In genomic region chr20:57388953-57389694, GRCh38 we compare ENCODE assay signal across 8 cellular contexts. TPM values are rescaled to one million over a fixed set of nuclear protein-coding genes. Genes with fewer than 3 reads are reported as not detected.
DNase-seq lines count a peak whose midpoint lies in the region; ATAC-seq and TF ChIP-seq lines count a peak whose summit lies in the region.

No MANE protein-coding gene starts in this region.

- no peaks in the 10 kb centered on the region for H3K36me3 ChIP-seq in thoracic aorta

- H3K27ac ChIP-seq in thoracic aorta: peak overlapping the region; percentile 1 to 65

- TF ChIP-seq CTCF in thoracic aorta (IDR thresholded peaks at IDR 0.05): peak; percentile 38

- ATAC-seq in GM19463 (IDR thresholded peaks at IDR 0.05; ENCODE audit: unreplicated experiment) (peak; percentile 36), thoracic aorta (ENCODE audit: insufficient number of reproducible peaks, low FRiP score, low read depth) (peak; percentile 57)

- H3K9me3 ChIP-seq in thoracic aorta: no peaks in the 10 kb centered on the region

- no peaks in the 10 kb centered on the region for H3K27me3 ChIP-seq in thoracic aorta (replicated peaks; ENCODE audit: insufficient read depth)

- H3K4me3 ChIP-seq in thoracic aorta: peak overlapping the region; percentile 59

- H3K4me1 ChIP-seq in thoracic aorta (ENCODE audit: control insufficient read depth in 1 of 2, low read depth in 2 of 2): peaks cover 12 to 28% of the 10 kb centered on the region in 2 donors

- peak; percentile 78 for DNase-seq in Ammon's horn (ENCODE audit: low spot score)
- DNase-seq in NCI-H2227 treated with DMSO at 0.1 percent for 48 hours (lab: John Stamatoyannopoulos, UW): peak; percentile 3
- DNase-seq in activated T-cell treated with anti-CD3 and anti-CD28 coated beads for 48 hours (ENCODE audit: low read depth): peak; percentile 66
- DNase-seq in fibroblast of gingiva (ENCODE audit: low read depth): peak; percentile 71
- DNase-seq in myocyte (ENCODE audit: low read depth): peak; percentile 62
- DNase-seq in thoracic aorta (ENCODE audit: low spot score): no peak
- DNase-seq in NCI-H345 (lab: John Stamatoyannopoulos, UW): no peak

RNA-seq across cellular contexts. Expression of gene RBM38, which starts 2.1 kb away (rescaled TPM):
- total RNA-seq in myocyte (8.7 and 11.6 TPM in 2 replicates), thoracic aorta (10 to 100 TPM in 1 of 2 donors, 1 to 10 TPM in 1; 9.6 to 24.8 TPM)
- polyA plus RNA-seq in myocyte (2012): 7.2 TPM

RNA-seq across cellular contexts. Expression of gene RAE1, which starts 38.1 kb away (rescaled TPM):
- total RNA-seq in myocyte (22.1 and 28.2 TPM in 2 replicates), thoracic aorta (10 to 100 TPM; 15.0 to 20.4 TPM)
- polyA plus RNA-seq in myocyte (2012): 28.0 TPM

RNA-seq across cellular contexts. Expression of gene SPO11, which starts 59.5 kb away (rescaled TPM):
- total RNA-seq in myocyte (not detected in 2 replicates), thoracic aorta (not detected)
- not detected for polyA plus RNA-seq in myocyte (2012)

Comparison
In these comparisons a context has a peak if more than half of its experiments do, and no peak if none do; other contexts are left out.
1. DNase-seq: peak in Ammon's horn (single experiment), NCI-H2227 treated with DMSO at 0.1 percent for 48 hours (single experiment), activated T-cell treated with anti-CD3 and anti-CD28 coated beads for 48 hours (single experiment), fibroblast of gingiva (single experiment) and myocyte (single experiment); none in thoracic aorta (single experiment) and NCI-H345 (single experiment).